ENCODE assay signal across 23 cellular contexts in the genomic region with DNA sequence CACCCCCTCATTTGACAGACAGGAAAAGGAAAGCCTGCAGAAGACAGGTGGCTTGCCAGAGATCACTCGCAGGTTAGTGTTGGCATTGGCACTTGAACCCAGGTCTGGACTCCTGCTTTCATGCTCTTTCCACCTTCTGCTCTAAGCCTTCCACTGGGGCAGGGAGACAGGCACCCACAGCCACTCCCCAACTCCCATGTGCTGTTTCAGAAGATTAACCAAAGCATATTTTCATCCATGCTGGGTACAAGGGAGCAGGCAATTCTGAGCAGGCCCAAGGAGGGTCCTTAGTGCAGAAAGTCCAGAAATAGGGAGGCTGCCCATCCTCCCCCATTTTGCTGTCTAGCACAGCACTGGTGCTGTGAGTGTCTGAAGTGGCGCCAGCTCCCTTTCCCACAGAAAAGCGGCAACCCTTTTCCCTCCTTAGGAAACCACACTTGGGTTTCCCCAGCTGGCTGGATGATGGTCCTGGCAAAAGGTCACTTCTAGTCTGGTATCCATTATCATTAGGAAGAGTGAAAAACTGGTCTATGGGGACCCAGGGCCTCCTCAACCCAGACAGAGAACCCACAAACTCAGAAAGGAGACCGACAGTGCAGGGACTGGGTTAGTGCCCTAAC. TPM values are rescaled to one million over a fixed set of nuclear protein-coding genes. Genes with fewer than 3 reads are reported as not detected.
DNase-seq lines count a peak whose midpoint lies in the region; ATAC-seq and TF ChIP-seq lines count a peak whose summit lies in the region.
"Had no signal": no experiment of that assay in that cellular context is flagged by ENCODE, and none has a peak within 500 bp of the region (broad histone marks: within the 10 kb centered on the region; RNA-seq: fewer than 3 reads in every experiment).

No MANE protein-coding gene starts in this region.

- intact Hi-C loops in left ventricle myocardium inferior (cut with micrococcal nuclease), result loop anchor here (5.0 kb wide), 1 partner anchor 92 kb away; no protein-coding TSS in a partner anchor
- intact Hi-C loops in left ventricle myocardium superior (cut with micrococcal nuclease), result loop anchor here (10.0 kb wide), 1 partner anchor 90 kb away; no protein-coding TSS in a partner anchor

- H2BK120ac ChIP-seq in neuronal stem cell (ENCODE audit: low read depth, low read length), result no peak overlapping the region

- no peak overlapping the region for H3K23ac ChIP-seq in neuronal stem cell (ENCODE audit: low read depth, low read length, poor library complexity)

- H3K14ac ChIP-seq in neuronal stem cell (ENCODE audit: low read length), result no peak overlapping the region

- H3K36me3 ChIP-seq in left ventricle myocardium inferior (no peaks in the 10 kb centered on the region), neuronal stem cell (replicated peaks in 1 of 2; ENCODE audit: control insufficient read depth in 2 of 2, insufficient read depth in 2 of 2, low read length in 2 of 2) (no peaks in the 10 kb centered on the region)
- H3K36me3 ChIP-seq: thoracic aorta had no signal

- H3K9ac ChIP-seq in neuronal stem cell (ENCODE audit: low read depth, low read length, poor library complexity), result no peak overlapping the region

- TF ChIP-seq CTCF in left ventricle myocardium inferior (IDR thresholded peaks at IDR 0.05; ENCODE audit: borderline replicate concordance), result no peak
- no peak for TF ChIP-seq CTCF in chondrocyte (IDR thresholded peaks at IDR 0.05)

- peaks cover 54% of the 10 kb centered on the region for H3K4me1 ChIP-seq in left ventricle myocardium inferior
- peaks cover 8 to 23% of the 10 kb centered on the region in 2 donors for H3K4me1 ChIP-seq in neuronal stem cell (ENCODE audit: control insufficient read depth in 2 of 2, insufficient read depth in 1 of 2, low read depth in 1 of 2, low read length in 2 of 2)

- H3K4me1 Mint-ChIP-seq in chondrocyte (ENCODE audit: low read depth), result peaks cover 49% of the 10 kb centered on the region

- H2BK12ac ChIP-seq in neuronal stem cell (ENCODE audit: low read length), result peak overlapping the region; percentile 60

- no peak for DNase-seq in left ventricle myocardium inferior
- DNase-seq in left ventricle myocardium superior, result no peak
- no peak for DNase-seq in chondrocyte (ENCODE audit: low spot score)
- DNase-seq in neuronal stem cell (ENCODE audit: low spot score), result no peak
- DNase-seq in Ammon's horn (ENCODE audit: low spot score), result no peak
- DNase-seq in SIG-M5 treated with dmso at 0.1 percent for 504 hours (lab: John Stamatoyannopoulos, UW; ENCODE audit: unreplicated experiment), result no peak
- DNase-seq in pons (ENCODE audit: low spot score), result no peak
- DNase-seq: activated CD4-positive, alpha-beta T cell treated with anti-CD3 and anti-CD28 coated beads for 4 hours; activated CD8-positive, alpha-beta memory T cell treated with anti-CD3 and anti-CD28 coated beads, Interleukin-2, amount 50 U/mL, for 4 hours; activated effector memory CD4-positive, alpha-beta T cell treated with anti-CD3 and anti-CD28 coated beads, Interleukin-2, amount 50 U/mL, for 16 hours; CD4-positive, alpha-beta T cell; DND-41; effector memory CD4-positive, alpha-beta T cell; kidney glomerular epithelial cell; MV-4-11; NCI-H2029; nucleus accumbens; stimulated activated CD4-positive, alpha-beta T cell treated with anti-CD3 and anti-CD28 coated beads, Interleukin-4, amount 100 ng/mL, for 24 hours; stimulated activated CD8-positive, alpha-beta memory T cell treated with anti-CD3 and anti-CD28 coated beads, Interleukin-4, amount 100 ng/mL, for 48 hours had no signal

- H3K4me3 Mint-ChIP-seq in chondrocyte (ENCODE audit: unreplicated experiment), result no peak overlapping the region
- H3K4me3 Mint-ChIP-seq: CD4-positive, alpha-beta T cell; central memory CD8-positive, alpha-beta T cell; IgD-negative memory B cell had no signal

- H3K27me3 Mint-ChIP-seq in chondrocyte (ENCODE audit: low read depth), result no peaks in the 10 kb centered on the region

- no peak overlapping the region for H2AK5ac ChIP-seq in neuronal stem cell (ENCODE audit: low read depth, low read length)

- H3K9me3 ChIP-seq in left ventricle myocardium inferior (replicated peaks) (no peaks in the 10 kb centered on the region), neuronal stem cell (replicated peaks in 1 of 2; ENCODE audit: control insufficient read depth in 2 of 2, insufficient read depth in 1 of 2, low read depth in 1 of 2, low read length in 2 of 2) (no peaks in the 10 kb centered on the region)
- H3K9me3 ChIP-seq: thoracic aorta had no signal

- no peak overlapping the region for H3K4me3 ChIP-seq in left ventricle myocardium inferior
- H3K4me3 ChIP-seq in neuronal stem cell (ENCODE audit: low read length in 2 of 2), result no peak overlapping the region
- H3K4me3 ChIP-seq: thoracic aorta had no signal

- no peak overlapping the region for H3K4ac ChIP-seq in neuronal stem cell (ENCODE audit: low read length)

- ATAC-seq in left ventricle myocardium superior, result no peak
- no peak for ATAC-seq in GM19397 (IDR thresholded peaks at IDR 0.05; ENCODE audit: unreplicated experiment)

- WGBS in neuronal stem cell (ENCODE audit: extremely low coverage in 2 of 2, insufficient read length in 2 of 2, insufficient replicate concordance in 1 of 2), 2 donors, result no CpG with 5 or more reads among the region's 4 CpGs

- no peak overlapping the region for H4K91ac ChIP-seq in neuronal stem cell (ENCODE audit: low read depth, low read length, poor library complexity)

- H3K18ac ChIP-seq in neuronal stem cell (ENCODE audit: low read length), result peak overlapping the region; percentile 11

- no peak overlapping the region for H2AFZ ChIP-seq in neuronal stem cell (ENCODE audit: low read length)

- H4K8ac ChIP-seq in neuronal stem cell (ENCODE audit: low read depth, low read length), result no peak overlapping the region

- no peaks in the 10 kb centered on the region for H3K79me1 ChIP-seq in neuronal stem cell (ENCODE audit: low read depth, low read length)

- H3K27ac Mint-ChIP-seq in chondrocyte (ENCODE audit: unreplicated experiment), result peak overlapping the region; percentile 65
- H3K27ac Mint-ChIP-seq: CD4-positive, alpha-beta T cell; IgD-negative memory B cell had no signal

- H3K4me2 ChIP-seq in neuronal stem cell (ENCODE audit: insufficient read depth, low read length, poor library complexity, severe bottlenecking), result no peak overlapping the region

- H2BK15ac ChIP-seq in neuronal stem cell (ENCODE audit: low read length), result peak overlapping the region; percentile 2

- no peak overlapping the region for H2BK5ac ChIP-seq in neuronal stem cell (ENCODE audit: low read length)

- no peaks in the 10 kb centered on the region for H3K9me3 Mint-ChIP-seq in chondrocyte (ENCODE audit: low read depth)
- H3K9me3 Mint-ChIP-seq: CD4-positive, alpha-beta T cell; central memory CD8-positive, alpha-beta T cell had no signal

- H3K27ac ChIP-seq in left ventricle myocardium inferior (replicated peaks) (peak overlapping the region; percentile 5), neuronal stem cell (replicated peaks; ENCODE audit: low read length) (no peak overlapping the region)

- peaks cover 4% of the 10 kb centered on the region for H3K36me3 Mint-ChIP-seq in chondrocyte (ENCODE audit: low read depth)

- no peaks in the 10 kb centered on the region for H3K27me3 ChIP-seq in left ventricle myocardium inferior (ENCODE audit: low read depth)
- peaks cover 14 to 50% (median 25%) of the 10 kb centered on the region in 3 experiments for H3K27me3 ChIP-seq in neuronal stem cell (ENCODE audit: control insufficient read depth in 3 of 3, insufficient read depth in 3 of 3, low read depth in 1 of 3, low read length in 3 of 3)

RNA-seq across cellular contexts. Expression of a gene that starts 2.0 kb away (rescaled TPM):
- total RNA-seq in left ventricle myocardium inferior (205 TPM), left ventricle myocardium superior (216 TPM), chondrocyte (501 to 877 TPM (median 874 TPM) in 3 replicates)
- polyA plus RNA-seq in neuronal stem cell (2013, experiment 1 of 2), result 12.7 TPM
- 12.6 TPM for polyA plus RNA-seq in neuronal stem cell (2013, experiment 2 of 2)
- polyA plus RNA-seq: IgD-negative memory B cell had no signal

RNA-seq across cellular contexts. Expression of a gene that starts 33.6 kb away (rescaled TPM):
- 25.6 TPM for total RNA-seq in left ventricle myocardium inferior
- total RNA-seq in left ventricle myocardium superior, result 33.2 TPM
- 49.9 to 63.4 TPM (median 61.3 TPM) in 3 replicates for total RNA-seq in chondrocyte
- 25.0 TPM for polyA plus RNA-seq in neuronal stem cell (2013, experiment 1 of 2)
- polyA plus RNA-seq in neuronal stem cell (2013, experiment 2 of 2), result 27.7 TPM

RNA-seq across cellular contexts. Expression of a gene that starts 36.9 kb away (rescaled TPM):
- total RNA-seq in left ventricle myocardium inferior (116 TPM), left ventricle myocardium superior (146 TPM), chondrocyte (164 to 203 TPM (median 164 TPM) in 3 replicates)
- 31.5 TPM for polyA plus RNA-seq in neuronal stem cell (2013, experiment 1 of 2)
- polyA plus RNA-seq in neuronal stem cell (2013, experiment 2 of 2), result 30.7 TPM
